ENCODE assay signal across 20 cellular contexts in genomic region chr16:87561200-87562105, GRCh38. TPM values are rescaled to one million over a fixed set of nuclear protein-coding genes. Genes with fewer than 3 reads are reported as not detected.
"Had no signal": no experiment of that assay in that cellular context is flagged by ENCODE, and none has a peak within 500 bp of the region (broad histone marks: within the 10 kb centered on the region; RNA-seq: fewer than 3 reads in every experiment).

No MANE protein-coding gene starts in this region.

- H3K27me3 ChIP-seq: brain microvascular endothelial cell, heart right ventricle, left lung, right lobe of liver, tibial nerve had no signal

- H3K4me1 ChIP-seq: left lung had no signal

- H3K27ac ChIP-seq: brain microvascular endothelial cell, esophagus muscularis mucosa, heart right ventricle, left lung, lower lobe of right lung, right lobe of liver, tibial nerve had no signal

- H3K9me3 ChIP-seq: esophagus muscularis mucosa, heart right ventricle, left lung, lower lobe of right lung, mucosa of descending colon, right lobe of liver, tibial nerve had no signal

- H3K4me3 ChIP-seq: esophagus muscularis mucosa, heart right ventricle, left lung, lower lobe of right lung, mucosa of descending colon, right lobe of liver, tibial nerve had no signal

- DNase-seq: activated B cell treated with CpG ODN at 0.5 μM for 24 hours; activated CD4-positive, alpha-beta T cell treated with anti-CD3 and anti-CD28 coated beads, Interleukin-2, amount 50 U/mL, for 1 hour; activated gamma-delta T cell treated with Interleukin-2 at 50 U/mL for 16 hours; activated naive CD4-positive, alpha-beta T cell treated with anti-CD3 and anti-CD28 coated beads, Interleukin-2, amount 50 U/mL, for 16 hours; activated T-cell treated with anti-CD3 and anti-CD28 coated beads, Interleukin-2, amount 50 U/mL, for 4 hours; amniotic stem cell; brain microvascular endothelial cell; foreskin melanocyte; kidney glomerular epithelial cell; right lobe of liver; stimulated activated naive CD4-positive, alpha-beta T cell treated with Interleukin-2 at 50 U/mL for 16 hours had no signal

- H3K36me3 ChIP-seq: brain microvascular endothelial cell, esophagus muscularis mucosa, heart right ventricle, left lung, lower lobe of right lung, right lobe of liver, tibial nerve had no signal

RNA-seq across cellular contexts. Expression of gene JPH3, which starts 40.9 kb away (rescaled TPM):
- total RNA-seq: activated B cell treated with CpG ODN at 0.5 μM for 24 hours; activated T-cell treated with anti-CD3 and anti-CD28 coated beads, Interleukin-2, amount 50 U/mL, for 4 hours; myocyte; natural killer cell treated with Interleukin-12 subunit alpha and Interleukin-12 subunit beta and Interleukin-15 and Interleukin-18, amount 100 ng/mL, for 72 hours; skeletal muscle tissue had no signal
